ENCODE assay signal across 15 cellular contexts in genomic region chrX:134013092-134013497, GRCh38. TPM values are rescaled to one million over a fixed set of nuclear protein-coding genes. Genes with fewer than 3 reads are reported as not detected.
A peak's percentile ranks its signal among the peaks of the same experiment; 100 is the strongest.
DNase-seq lines count a peak whose midpoint lies in the region; ATAC-seq and TF ChIP-seq lines count a peak whose summit lies in the region.
"Had no signal": no experiment of that assay in that cellular context is flagged by ENCODE, and none has a peak within 500 bp of the region (broad histone marks: within the 10 kb centered on the region; RNA-seq: fewer than 3 reads in every experiment).

No MANE protein-coding gene starts in this region.

- peak; percentile 79 to 85 for ATAC-seq in activated T-cell treated with anti-CD3 and anti-CD28 coated beads, Interleukin-2, amount 50 U/mL, for 4 hours
- peak; percentile 97 for ATAC-seq in omental fat pad (ENCODE audit: low FRiP score)
- ATAC-seq in HG03439 (IDR thresholded peaks at IDR 0.05; ENCODE audit: unreplicated experiment): no peak
- ATAC-seq: heart left ventricle had no signal

- H3K4me3 ChIP-seq in cardiac fibroblast (replicated peaks in 1 of 2; ENCODE audit: low read depth in 2 of 2, low read length in 2 of 2): no peak overlapping the region
- H3K4me3 ChIP-seq: heart left ventricle had no signal

- TF ChIP-seq CTCF in cardiac fibroblast (IDR thresholded peaks at IDR 0.05; ENCODE audit: low read depth, low read length) (no peak), omental fat pad (IDR thresholded peaks at IDR 0.05) (no peak)

- no peaks in the 10 kb centered on the region for H3K36me3 Mint-ChIP-seq in activated T-cell treated with anti-CD3 and anti-CD28 coated beads, Interleukin-2, amount 50 U/mL, for 4 hours (ENCODE audit: insufficient read depth)
- H3K36me3 Mint-ChIP-seq: IgD-negative memory B cell had no signal

- H3K4me3 Mint-ChIP-seq in activated T-cell treated with anti-CD3 and anti-CD28 coated beads, Interleukin-2, amount 50 U/mL, for 4 hours: no peak overlapping the region
- H3K4me3 Mint-ChIP-seq: IgD-negative memory B cell had no signal

- H3K4me1 Mint-ChIP-seq in activated T-cell treated with anti-CD3 and anti-CD28 coated beads, Interleukin-2, amount 50 U/mL, for 4 hours (ENCODE audit: low read depth): peaks cover 3% of the 10 kb centered on the region
- H3K4me1 Mint-ChIP-seq: IgD-negative memory B cell had no signal

- no peaks in the 10 kb centered on the region for H3K9me3 Mint-ChIP-seq in activated T-cell treated with anti-CD3 and anti-CD28 coated beads, Interleukin-2, amount 50 U/mL, for 4 hours

- DNase-seq in activated T-cell treated with anti-CD3 and anti-CD28 coated beads, Interleukin-2, amount 50 U/mL, for 4 hours: no peak
- no peak for DNase-seq in activated T-cell treated with anti-CD3 and anti-CD28 coated beads for 4 hours
- peak; percentile 64 for DNase-seq in NOMO-1 treated with DMSO at 0.1 percent for 48 hours (lab: John Stamatoyannopoulos, UW; ENCODE audit: unreplicated experiment)
- peak; percentile 0 to 57 for DNase-seq in cardiac fibroblast (ENCODE audit: low read depth in 2 of 2)
- no peak for DNase-seq in omental fat pad (ENCODE audit: low spot score)
- no peak for DNase-seq in NCI-H146 treated with DMSO at 0.1 percent for 48 hours (lab: John Stamatoyannopoulos, UW; ENCODE audit: unreplicated experiment)
- no peak for DNase-seq in midbrain (lab: John Stamatoyannopoulos, UW)
- DNase-seq: activated CD4-positive, alpha-beta T cell treated with anti-CD3 and anti-CD28 coated beads, Interleukin-2, amount 50 U/mL, for 4 hours; HCEC 1CT; heart left ventricle; NCI-H1436 treated with DMSO at 0.1 percent for 48 hours; NCI-H510A; RPMI8226 had no signal

- no peaks in the 10 kb centered on the region for H3K27me3 Mint-ChIP-seq in activated T-cell treated with anti-CD3 and anti-CD28 coated beads, Interleukin-2, amount 50 U/mL, for 4 hours (ENCODE audit: low read depth)
- H3K27me3 Mint-ChIP-seq: IgD-negative memory B cell had no signal

RNA-seq across cellular contexts. Expression of gene GPC3, which starts 27.7 kb away (rescaled TPM):
- total RNA-seq in activated T-cell treated with anti-CD3 and anti-CD28 coated beads, Interleukin-2, amount 50 U/mL, for 4 hours: under 1 TPM; 0.46 to 0.82 (median 0.54) TPM
- 100 to 1,000 TPM in 1 of 4 donors, 10 to 100 TPM in 3; 48.9 to 146 (median 77.1) TPM for total RNA-seq in omental fat pad

Comparison
In these comparisons a context has a peak if more than half of its experiments do, and no peak if none do; other contexts are left out.
1. DNase-seq: peak in NOMO-1 treated with DMSO at 0.1 percent for 48 hours (single experiment) and cardiac fibroblast (2 of 2); none in activated T-cell treated with anti-CD3 and anti-CD28 coated beads, Interleukin-2, amount 50 U/mL, for 4 hours (single experiment), activated T-cell treated with anti-CD3 and anti-CD28 coated beads for 4 hours (single experiment), omental fat pad (single experiment), NCI-H146 treated with DMSO at 0.1 percent for 48 hours (single experiment) and midbrain (single experiment).
2. RNA of gene GPC3, which starts 27.7 kb away (total RNA-seq): 48.9 to 146 TPM in omental fat pad; 0.46 to 0.82 TPM in activated T-cell treated with anti-CD3 and anti-CD28 coated beads, Interleukin-2, amount 50 U/mL, for 4 hours; every median in the first group is over 10 times any median in the second.